In genomic region chr6:110813813-110814487, GRCh38 we compare ENCODE assay signal across 1 cellular context.
TF ChIP-seq lines count a peak whose summit lies in the region.

No MANE protein-coding gene starts in this region.

TF ChIP-seq in HepG2, 621 proteins besides CTCF, POLR2A, EP300 and RAD21 (continued from another document):
- no peak for TF ChIP-seq ZNF280D (CRISPR knock-in tag; IDR thresholded peaks at IDR 0.05)
- TF ChIP-seq PHF21A (CRISPR knock-in tag; IDR thresholded peaks at IDR 0.05) = 0 out of 2 replicates have a peak, but pooled peaks have one; percentile 31
- TF ChIP-seq JUNB (CRISPR knock-in tag; IDR thresholded peaks at IDR 0.05; ENCODE audit: borderline replicate concordance) = no peak
